21 cellular contexts compared by ENCODE assay signal in genomic region chr5:55517804-55518203, GRCh38. TPM values are rescaled to one million over a fixed set of nuclear protein-coding genes. Genes with fewer than 3 reads are reported as not detected.
DNase-seq lines count a peak whose midpoint lies in the region; ATAC-seq, FAIRE-seq and TF ChIP-seq lines count a peak whose summit lies in the region.
"Had no signal": no experiment of that assay in that cellular context is flagged by ENCODE, and none has a peak within 500 bp of the region (broad histone marks: within the 10 kb centered on the region; RNA-seq: fewer than 3 reads in every experiment).

No MANE protein-coding gene starts in this region.

- peaks cover 4% of the 10 kb centered on the region for H3K4me1 Mint-ChIP-seq in activated T-helper 17 cell treated with anti-CD3 and anti-CD28 coated beads, Interleukin-2, amount 50 U/mL, for 72 hours

- DNase-seq in H1 (ENCODE audit: low read depth in 1 of 2, low spot score in 2 of 2) (no peak), NCI-H1417 (lab: John Stamatoyannopoulos, UW) (no peak), AG08396 (ENCODE audit: low spot score) (no peak)
- DNase-seq in activated effector memory CD4-positive, alpha-beta T cell treated with Interleukin-2 at 50 U/mL for 16 hours: no peak
- DNase-seq: AML-193; CD4-positive, CD25-positive, alpha-beta regulatory T cell; DMS79 treated with DMSO at 0.1 percent for 48 hours; GOT3; IMR-90; MV-4-11; NCI-H1436; NCI-H2081; NCI-H226; NCI-H526; PC-9 had no signal

- FAIRE-seq in H1 (lab: Jason Lieb, UNC): no peak
- FAIRE-seq: G401.6, GM12892 had no signal

- no peak overlapping the region for H3K4me3 Mint-ChIP-seq in activated T-helper 17 cell treated with anti-CD3 and anti-CD28 coated beads, Interleukin-2, amount 50 U/mL, for 72 hours
- H3K4me3 Mint-ChIP-seq: CD4-positive, CD25-positive, alpha-beta regulatory T cell had no signal

- no peak overlapping the region for H4K91ac ChIP-seq in H1 (replicated peaks; ENCODE audit: insufficient read length, low read length)

- H3K27me3 ChIP-seq in H1 (replicated peaks in 1 of 4; ENCODE audit: control insufficient read depth in 3 of 4, extremely low read depth in 1 of 4, insufficient read depth in 3 of 4, low read length in 3 of 4) (no peaks in the 10 kb centered on the region), muscle layer of duodenum (ENCODE audit: low read depth, low read length) (no peaks in the 10 kb centered on the region)

- H3K36me3 ChIP-seq in HEK293 (ENCODE audit: control insufficient read depth in 2 of 2, insufficient read depth in 1 of 2, low read length in 2 of 2) (no peaks in the 10 kb centered on the region; a peak in 1 of 3 replicates), H1 (ENCODE audit: control insufficient read depth in 2 of 4, insufficient read depth in 4 of 4, low read length in 3 of 4) (no peaks in the 10 kb centered on the region; a peak in 1 of 8 replicates), muscle layer of duodenum (ENCODE audit: control insufficient read depth in 1 of 2, insufficient read depth in 2 of 2, low read length in 2 of 2) (no peaks in the 10 kb centered on the region)

- POLR2A ChIA-PET in HEK293 (lab: Yijun Ruan, JAX) (no interaction called here), H1 (lab: Charles Lee; ENCODE audit: partially characterized antibody) (interaction anchor here (1.4 kb wide), 1 partner anchor 12 kb away, joined by 3 read pairs; no protein-coding TSS in a partner anchor)

- no peak overlapping the region for H2AK5ac ChIP-seq in H1 (ENCODE audit: low read depth, low read length)

- H3K9ac ChIP-seq in H1 (replicated peaks in 1 of 4; ENCODE audit: extremely low read depth in 1 of 4, low read depth in 3 of 4, low read length in 3 of 4): no peak overlapping the region

- H3K79me1 ChIP-seq in H1 (ENCODE audit: low read depth, low read length): no peaks in the 10 kb centered on the region; the same call in 1 of the 2 replicates

- H3K14ac ChIP-seq in H1 (ENCODE audit: insufficient read length): no peak overlapping the region

- H3K9me3 ChIP-seq in HEK293 (ENCODE audit: control insufficient read depth, insufficient read depth, low read depth, low read length) (no peaks in the 10 kb centered on the region), H1 (ENCODE audit: insufficient read depth in 2 of 2, low read depth in 1 of 2, low read length in 1 of 2) (no peaks in the 10 kb centered on the region), muscle layer of duodenum (ENCODE audit: control insufficient read depth in 1 of 2, low read length in 2 of 2) (no peaks in the 10 kb centered on the region)

- no peaks in the 10 kb centered on the region for H3K27me3 Mint-ChIP-seq in activated T-helper 17 cell treated with anti-CD3 and anti-CD28 coated beads, Interleukin-2, amount 50 U/mL, for 72 hours

- H3K23me2 ChIP-seq in H1 (ENCODE audit: low read depth, low read length): no peaks in the 10 kb centered on the region

- TF ChIP-seq CTCF in 22Rv1 (IDR thresholded peaks at IDR 0.05) (no peak), HEK293 (tag by site-specific recombination; IDR thresholded peaks at IDR 0.05) (no peak), H1 (IDR thresholded peaks at IDR 0.05; ENCODE audit: control extremely low read depth in 1 of 3, insufficient read depth in 1 of 3, low read depth in 1 of 3, low read length in 3 of 3) (no peak)

- H3K4me3 ChIP-seq in HEK293 (ENCODE audit: low read depth, low read length): no peak overlapping the region
- H3K4me3 ChIP-seq in H1 (ENCODE audit: extremely low read depth in 1 of 4, insufficient read depth in 2 of 4, low read depth in 3 of 4, low read length in 4 of 4): no peak overlapping the region
- H3K4me3 ChIP-seq in muscle layer of duodenum (ENCODE audit: low read depth in 1 of 2, low read length in 2 of 2): no peak overlapping the region
- H3K4me3 ChIP-seq: PC-9 had no signal

- peaks cover 5 to 99% of the 10 kb centered on the region in 2 experiments; a peak in 3 of 4 replicates for H3K79me2 ChIP-seq in H1 (ENCODE audit: control insufficient read depth in 1 of 2, insufficient read depth in 2 of 2, low read length in 2 of 2)

- H3K4ac ChIP-seq in H1 (replicated peaks; ENCODE audit: insufficient read length, low read depth, low read length): no peak overlapping the region

- H3K18ac ChIP-seq in H1 (ENCODE audit: extremely low read depth, low read length): no peak overlapping the region

- no peak for TF ChIP-seq RAD21 in H1 (IDR thresholded peaks at IDR 0.05 in 1 of 2, conservative IDR thresholded peaks at IDR 0.05 in 1 of 2; ENCODE audit: low read depth in 2 of 2, low read length in 2 of 2)

- no peak for TF ChIP-seq POLR2A in H1 (IDR thresholded peaks at IDR 0.05; ENCODE audit: control extremely low read depth in 1 of 2, low read depth in 2 of 2, low read length in 2 of 2)

- no peak overlapping the region; a peak in 1 of 4 replicates for H3K4me2 ChIP-seq in H1 (ENCODE audit: insufficient read depth in 1 of 2, low read depth in 2 of 2, low read length in 2 of 2)
- H3K4me2 ChIP-seq: PC-9 had no signal

- no peak overlapping the region for H2AFZ ChIP-seq in H1 (ENCODE audit: low read length)
- H2AFZ ChIP-seq: PC-9 had no signal

- H2BK20ac ChIP-seq in H1 (ENCODE audit: low read length): no peak overlapping the region

- 90% methylated on average over 7 of the region's 7 CpGs; no CpG with 5 or more reads in 1 of the 2 experiments for WGBS in H1 (ENCODE audit: extremely low coverage in 1 of 2, insufficient coverage in 1 of 2, insufficient read length in 1 of 2, insufficient replicate concordance in 2 of 2, low coverage in 1 of 2, low lambda C conversion rate in 2 of 2, missing lambda C conversion rate in 1 of 2), 2 experiments

- no peak overlapping the region for H4K8ac ChIP-seq in H1 (ENCODE audit: extremely low read depth, insufficient read depth, low read length)

- H3K27ac ChIP-seq in 22Rv1 (0 out of 2 replicates have a peak overlapping the region, but pooled peaks have one; percentile 1), HEK293 (ENCODE audit: extremely low read depth, low read depth, low read length) (no peak overlapping the region), H1 (ENCODE audit: low read depth, low read length) (no peak overlapping the region), muscle layer of duodenum (ENCODE audit: low read length) (peak overlapping the region; percentile 49)
- H3K27ac ChIP-seq: PC-9 had no signal

- H3K36me3 Mint-ChIP-seq in activated T-helper 17 cell treated with anti-CD3 and anti-CD28 coated beads, Interleukin-2, amount 50 U/mL, for 72 hours (ENCODE audit: low read depth): no peaks in the 10 kb centered on the region
- H3K36me3 Mint-ChIP-seq: CD4-positive, CD25-positive, alpha-beta regulatory T cell had no signal

- no peaks in the 10 kb centered on the region for H3K9me3 Mint-ChIP-seq in activated T-helper 17 cell treated with anti-CD3 and anti-CD28 coated beads, Interleukin-2, amount 50 U/mL, for 72 hours
- H3K9me3 Mint-ChIP-seq: CD4-positive, CD25-positive, alpha-beta regulatory T cell had no signal

- H3K4me1 ChIP-seq in HEK293 (ENCODE audit: control insufficient read depth, insufficient read depth, low read length): no peaks in the 10 kb centered on the region; the same call in 1 of the 2 replicates
- H3K4me1 ChIP-seq in H1 (replicated peaks in 1 of 4; ENCODE audit: control insufficient read depth in 3 of 4, insufficient read depth in 4 of 4, low read length in 3 of 4): peaks cover 0 to 5% (median 0%) of the 10 kb centered on the region in 4 experiments; a peak in 1 of 7 replicates
- peaks cover 12 to 17% of the 10 kb centered on the region in 2 donors for H3K4me1 ChIP-seq in muscle layer of duodenum (ENCODE audit: control insufficient read depth in 1 of 2, insufficient read depth in 2 of 2, low read length in 2 of 2)

- no peak overlapping the region for H4K5ac ChIP-seq in H1 (ENCODE audit: insufficient read length, low read depth, low read length)

- H2BK120ac ChIP-seq in H1 (replicated peaks; ENCODE audit: low read depth, low read length): no peak overlapping the region

- no peak overlapping the region for H3K27ac Mint-ChIP-seq in activated T-helper 17 cell treated with anti-CD3 and anti-CD28 coated beads, Interleukin-2, amount 50 U/mL, for 72 hours

- TF ChIP-seq EP300 in H1 (IDR thresholded peaks at IDR 0.05; ENCODE audit: borderline replicate concordance in 1 of 2, low read depth in 2 of 2, low read length in 2 of 2): no peak

- no peak for ATAC-seq in activated T-helper 17 cell treated with anti-CD3 and anti-CD28 coated beads, Interleukin-2, amount 50 U/mL, for 72 hours (replicated peaks)

- no peak overlapping the region for H3K23ac ChIP-seq in H1 (ENCODE audit: insufficient read length)

- H2BK12ac ChIP-seq in H1 (ENCODE audit: low read depth, low read length): no peak overlapping the region

- H2BK5ac ChIP-seq in H1 (ENCODE audit: low read depth, low read length): no peak overlapping the region

- H4K20me1 ChIP-seq in H1 (replicated peaks in 1 of 2; ENCODE audit: control insufficient read depth in 1 of 2, insufficient read depth in 2 of 2, low read length in 2 of 2): peaks cover 0 to 4% of the 10 kb centered on the region in 2 experiments

- CTCF ChIA-PET in HEK293 (lab: Yijun Ruan, JAX): interaction anchor here (0.7 kb wide), 1 partner anchor 159 kb away, joined by 4 read pairs; no protein-coding TSS in a partner anchor
- CTCF ChIA-PET in H1 (lab: Charles Lee; ENCODE audit: partially characterized antibody): interaction anchor here (1.0 to 3.5 kb wide), 2 partner anchors 9 to 174 kb away, joined by 3 to 11 read pairs; no protein-coding TSS in a partner anchor

- H2BK15ac ChIP-seq in H1 (ENCODE audit: low read length): no peak overlapping the region

- H3K56ac ChIP-seq in H1 (replicated peaks; ENCODE audit: insufficient read length, low read depth, low read length): no peak overlapping the region

TF ChIP-seq in HEK293, 187 proteins besides CTCF, POLR2A, EP300 and RAD21 (continues in another document):
- TF ChIP-seq WT1 (tag by site-specific recombination; IDR thresholded peaks at IDR 0.05): peak; percentile 40; the same call in 1 of the 2 replicates
- peak; percentile 84 for TF ChIP-seq GLIS1 (tag by site-specific recombination; IDR thresholded peaks at IDR 0.05)

TF ChIP-seq in H1, 55 proteins besides CTCF, POLR2A, EP300 and RAD21:
- TF ChIP-seq KDM4A (IDR thresholded peaks at IDR 0.05; ENCODE audit: low read depth, low read length, severe bottlenecking): no peak
- TF ChIP-seq CEBPB (IDR thresholded peaks at IDR 0.05; ENCODE audit: low read depth, low read length): 0 out of 2 replicates have a peak, but pooled peaks have one; percentile 44

RNA-seq across cellular contexts. Expression of gene PLPP1, which starts 17.0 kb away (rescaled TPM):
- total RNA-seq in H1 (2021; fragmentation: NEBNext Ultra II Directional; extraction: Animal tissue kit (Norgen Biotek cat#: 25700)): 43.7 and 47.2 TPM in 2 replicates
- 66.4 and 91.3 TPM in 2 replicates for polyA plus RNA-seq in H1 (2011; rRNA removed)
- 78.6 TPM for polyA plus RNA-seq in H1 (2011; cell fraction: cytosol; rRNA removed)
- polyA plus RNA-seq in H1 (2011; cell fraction: nucleus; rRNA removed): 38.0 TPM
- polyA plus RNA-seq in H1 (2012, experiment 1 of 2): 36.2 to 50.1 TPM (median 48.2 TPM) in 4 replicates
- polyA plus RNA-seq in H1 (2012, experiment 2 of 2): 30.5 TPM
- polyA plus RNA-seq in H1 (2013, experiment 1 of 2): 38.9 TPM
- polyA plus RNA-seq in H1 (2013, experiment 2 of 2): 44.3 TPM
- 67.9 and 73.8 TPM in 2 replicates for polyA minus RNA-seq in H1 (2011; rRNA and poly(A)+ RNA removed)
- 32.1 TPM for polyA minus RNA-seq in H1 (2011; cell fraction: cytosol; rRNA and poly(A)+ RNA removed)
- polyA minus RNA-seq in H1 (2011; cell fraction: nucleus; rRNA and poly(A)+ RNA removed): 74.5 TPM
- 1 to 10 TPM; 4.8 to 9.7 TPM for total RNA-seq in activated T-helper 17 cell treated with anti-CD3 and anti-CD28 coated beads, Interleukin-2, amount 50 U/mL, for 72 hours

Comparison
In these comparisons a context has a peak if more than half of its experiments do, and no peak if none do; other contexts are left out.
1. H3K27ac ChIP-seq: peak in 22Rv1 (single experiment) and muscle layer of duodenum (single experiment); none in HEK293 (single experiment) and H1 (single experiment).